In the genomic region with DNA sequence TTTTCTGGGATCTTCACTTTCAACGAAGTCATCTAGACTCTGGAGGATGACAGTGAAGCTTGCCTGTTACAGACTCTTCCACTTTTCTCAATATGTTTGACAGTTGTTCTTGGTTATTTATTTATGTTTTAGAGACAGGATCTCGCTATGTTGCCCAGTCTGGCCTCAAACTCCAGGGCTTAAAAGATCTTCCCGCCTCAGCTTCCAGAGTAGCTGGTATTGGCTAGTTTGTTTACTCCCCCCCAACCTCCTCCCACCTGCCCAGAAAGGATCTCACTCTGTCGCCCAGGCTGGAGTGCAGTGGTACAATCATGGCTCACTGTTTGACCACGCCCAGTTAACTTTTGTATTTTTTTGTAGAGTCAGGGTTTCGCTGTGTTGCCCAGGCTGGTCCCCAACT, we compare ENCODE assay signal across 19 cellular contexts. TPM values are rescaled to one million over a fixed set of nuclear protein-coding genes. Genes with fewer than 3 reads are reported as not detected.
A peak's percentile ranks its signal among the peaks of the same experiment; 100 is the strongest.
DNase-seq lines count a peak whose midpoint lies in the region; ATAC-seq and TF ChIP-seq lines count a peak whose summit lies in the region.
"Had no signal": no experiment of that assay in that cellular context is flagged by ENCODE, and none has a peak within 500 bp of the region (broad histone marks: within the 10 kb centered on the region; RNA-seq: fewer than 3 reads in every experiment).

No MANE protein-coding gene starts in this region.

- DNase-seq in activated naive CD8-positive, alpha-beta T cell treated with anti-CD3 and anti-CD28 coated beads for 36 hours: no peak
- no peak for DNase-seq in activated naive CD8-positive, alpha-beta T cell treated with anti-CD3 and anti-CD28 coated beads, Interleukin-2, amount 50 U/mL, for 24 hours
- DNase-seq in RWPE1 (ENCODE audit: low spot score) (no peak), mesothelial cell of epicardium (ENCODE audit: low spot score in 2 of 2, unreplicated experiment in 2 of 2) (no peak)
- DNase-seq in activated CD4-positive, alpha-beta T cell treated with anti-CD3 and anti-CD28 coated beads for 36 hours: no peak
- DNase-seq in activated T-cell treated with anti-CD3 and anti-CD28 coated beads, Interleukin-2, amount 50 U/mL, for 1 hour: no peak
- DNase-seq: activated naive CD8-positive, alpha-beta T cell treated with anti-CD3 and anti-CD28 coated beads, Interleukin-2, amount 10 ng/mL, durations not matched to agents 7 days and 5 days; C1 segment of cervical spinal cord; DMS 273 treated with DMSO at 0.1 percent for 48 hours; head of caudate nucleus; left ventricle myocardium superior; NCI-H1417 treated with DMSO at 0.1 percent for 48 hours; stimulated activated CD4-positive, alpha-beta T cell treated with anti-CD3 and anti-CD28 coated beads, Interleukin-12 subunit alpha, Interleukin-12 subunit beta, amount 100 ng/mL, for 4 hours; upper lobe of left lung had no signal

- no peaks in the 10 kb centered on the region for H3K27me3 Mint-ChIP-seq in activated naive CD8-positive, alpha-beta T cell treated with anti-CD3 and anti-CD28 coated beads for 36 hours
- no peaks in the 10 kb centered on the region for H3K27me3 Mint-ChIP-seq in activated naive CD8-positive, alpha-beta T cell treated with anti-CD3 and anti-CD28 coated beads, Interleukin-2, amount 50 U/mL, for 24 hours
- no peaks in the 10 kb centered on the region for H3K27me3 Mint-ChIP-seq in mesothelial cell of epicardium (ENCODE audit: low read depth)
- H3K27me3 Mint-ChIP-seq in activated CD4-positive, alpha-beta T cell treated with anti-CD3 and anti-CD28 coated beads for 36 hours: no peaks in the 10 kb centered on the region
- H3K27me3 Mint-ChIP-seq: activated naive CD8-positive, alpha-beta T cell treated with anti-CD3 and anti-CD28 coated beads, Interleukin-2, amount 10 ng/mL, durations not matched to agents 7 days and 5 days had no signal

- H3K27ac ChIP-seq in RWPE1: peak overlapping the region; percentile 35; the same call in 1 of the 2 replicates
- H3K27ac ChIP-seq: upper lobe of left lung had no signal

- TF ChIP-seq CTCF in RWPE1 (conservative IDR thresholded peaks at IDR 0.05; ENCODE audit: low read depth) (no peak), mesothelial cell of epicardium (IDR thresholded peaks at IDR 0.05; ENCODE audit: unreplicated experiment) (no peak)

- intact Hi-C loops in activated CD4-positive, alpha-beta T cell treated with anti-CD3 and anti-CD28 coated beads for 36 hours (cut with DNase I, micrococcal nuclease): no loop called here

- CTCF ChIA-PET in RWPE1 (lab: Yijun Ruan, JAX): interaction anchor here (0.9 to 1.6 kb wide), 4 partner anchors 10 to 270 kb away, joined by 3 to 6 read pairs (median 4); no protein-coding TSS in a partner anchor
- CTCF ChIA-PET in activated CD4-positive, alpha-beta T cell treated with anti-CD3 and anti-CD28 coated beads for 36 hours (lab: Charles Lee): interaction anchor here (1.2 to 6.2 kb wide), 6 partner anchors 11 to 144 kb away, joined by 3 to 64 read pairs (median 4); partner anchors contain the start of gene DNAJC22

- POLR2A ChIA-PET in RWPE1 (lab: Yijun Ruan, JAX; ENCODE audit: low non-redundant PET): no interaction called here
- POLR2A ChIA-PET in activated CD4-positive, alpha-beta T cell treated with anti-CD3 and anti-CD28 coated beads for 36 hours (lab: Charles Lee): no interaction called here

- H3K4me1 Mint-ChIP-seq in activated naive CD8-positive, alpha-beta T cell treated with anti-CD3 and anti-CD28 coated beads for 36 hours: peaks cover 33% of the 10 kb centered on the region
- H3K4me1 Mint-ChIP-seq in activated naive CD8-positive, alpha-beta T cell treated with anti-CD3 and anti-CD28 coated beads, Interleukin-2, amount 50 U/mL, for 24 hours: peaks cover 35% of the 10 kb centered on the region
- H3K4me1 Mint-ChIP-seq in mesothelial cell of epicardium: peaks cover 32% of the 10 kb centered on the region
- H3K4me1 Mint-ChIP-seq in activated CD4-positive, alpha-beta T cell treated with anti-CD3 and anti-CD28 coated beads for 36 hours: peaks cover 27% of the 10 kb centered on the region

- peak overlapping the region; percentile 4 for H3K27ac Mint-ChIP-seq in activated naive CD8-positive, alpha-beta T cell treated with anti-CD3 and anti-CD28 coated beads for 36 hours
- H3K27ac Mint-ChIP-seq in activated naive CD8-positive, alpha-beta T cell treated with anti-CD3 and anti-CD28 coated beads, Interleukin-2, amount 50 U/mL, for 24 hours: no peak overlapping the region
- H3K27ac Mint-ChIP-seq in mesothelial cell of epicardium: peak overlapping the region; percentile 16
- H3K27ac Mint-ChIP-seq in activated CD4-positive, alpha-beta T cell treated with anti-CD3 and anti-CD28 coated beads for 36 hours: no peak overlapping the region
- H3K27ac Mint-ChIP-seq: activated naive CD8-positive, alpha-beta T cell treated with anti-CD3 and anti-CD28 coated beads, Interleukin-2, amount 10 ng/mL, durations not matched to agents 7 days and 5 days had no signal

- no peaks in the 10 kb centered on the region for H3K9me3 Mint-ChIP-seq in activated naive CD8-positive, alpha-beta T cell treated with anti-CD3 and anti-CD28 coated beads for 36 hours
- H3K9me3 Mint-ChIP-seq in activated naive CD8-positive, alpha-beta T cell treated with anti-CD3 and anti-CD28 coated beads, Interleukin-2, amount 50 U/mL, for 24 hours: no peaks in the 10 kb centered on the region
- H3K9me3 Mint-ChIP-seq in mesothelial cell of epicardium: no peaks in the 10 kb centered on the region
- H3K9me3 Mint-ChIP-seq in activated CD4-positive, alpha-beta T cell treated with anti-CD3 and anti-CD28 coated beads for 36 hours (ENCODE audit: low read depth): no peaks in the 10 kb centered on the region
- H3K9me3 Mint-ChIP-seq: activated naive CD8-positive, alpha-beta T cell treated with anti-CD3 and anti-CD28 coated beads, Interleukin-2, amount 10 ng/mL, durations not matched to agents 7 days and 5 days had no signal

- H3K4me3 Mint-ChIP-seq in activated naive CD8-positive, alpha-beta T cell treated with anti-CD3 and anti-CD28 coated beads for 36 hours: no peak overlapping the region
- H3K4me3 Mint-ChIP-seq in activated naive CD8-positive, alpha-beta T cell treated with anti-CD3 and anti-CD28 coated beads, Interleukin-2, amount 50 U/mL, for 24 hours: no peak overlapping the region
- no peak overlapping the region for H3K4me3 Mint-ChIP-seq in mesothelial cell of epicardium
- no peak overlapping the region for H3K4me3 Mint-ChIP-seq in activated CD4-positive, alpha-beta T cell treated with anti-CD3 and anti-CD28 coated beads for 36 hours
- H3K4me3 Mint-ChIP-seq: activated naive CD8-positive, alpha-beta T cell treated with anti-CD3 and anti-CD28 coated beads, Interleukin-2, amount 10 ng/mL, durations not matched to agents 7 days and 5 days had no signal

- H3K36me3 Mint-ChIP-seq in activated naive CD8-positive, alpha-beta T cell treated with anti-CD3 and anti-CD28 coated beads for 36 hours: peaks cover 4% of the 10 kb centered on the region
- H3K36me3 Mint-ChIP-seq in activated naive CD8-positive, alpha-beta T cell treated with anti-CD3 and anti-CD28 coated beads, Interleukin-2, amount 50 U/mL, for 24 hours (ENCODE audit: low read depth): peaks cover 2% of the 10 kb centered on the region
- H3K36me3 Mint-ChIP-seq in mesothelial cell of epicardium: peaks cover 2% of the 10 kb centered on the region
- peaks cover 2% of the 10 kb centered on the region for H3K36me3 Mint-ChIP-seq in activated CD4-positive, alpha-beta T cell treated with anti-CD3 and anti-CD28 coated beads for 36 hours (ENCODE audit: low read depth)

- no peak for ATAC-seq in activated naive CD8-positive, alpha-beta T cell treated with anti-CD3 and anti-CD28 coated beads, Interleukin-2, amount 50 U/mL, for 24 hours
- ATAC-seq in activated CD4-positive, alpha-beta T cell treated with anti-CD3 and anti-CD28 coated beads for 36 hours: no peak
- ATAC-seq in GM19397 (IDR thresholded peaks at IDR 0.05; ENCODE audit: unreplicated experiment) (no peak), GM19452 (IDR thresholded peaks at IDR 0.05; ENCODE audit: unreplicated experiment) (no peak)
- ATAC-seq: activated CD4-positive, CD25-positive, alpha-beta regulatory T cell treated with anti-CD3 and anti-CD28 coated beads, Interleukin-2, amount 50 U/mL, for 24 hours; left ventricle myocardium superior; mucosa of descending colon had no signal

RNA-seq across cellular contexts. Expression of gene SPATS2, which starts 3.3 kb away (rescaled TPM):
- 1 to 10 TPM; 8.5 to 9.1 TPM for total RNA-seq in activated naive CD8-positive, alpha-beta T cell treated with anti-CD3 and anti-CD28 coated beads for 36 hours
- total RNA-seq in mesothelial cell of epicardium: 68.3 to 71.2 TPM (median 69.0 TPM) in 3 replicates
- total RNA-seq in activated CD4-positive, alpha-beta T cell treated with anti-CD3 and anti-CD28 coated beads for 36 hours: 10 to 100 TPM; 10.6 to 18.8 TPM

RNA-seq across cellular contexts. Expression of gene DNAJC22, which starts 23.9 kb away (rescaled TPM):
- total RNA-seq in activated naive CD8-positive, alpha-beta T cell treated with anti-CD3 and anti-CD28 coated beads for 36 hours: not detected
- total RNA-seq in mesothelial cell of epicardium: 13.2 to 15.3 TPM (median 14.4 TPM) in 3 replicates
- total RNA-seq in activated CD4-positive, alpha-beta T cell treated with anti-CD3 and anti-CD28 coated beads for 36 hours: under 1 TPM in 1 of 2 experiments, not detected in 1; 0.05 TPM
- total RNA-seq: activated CD8-positive, alpha-beta memory T cell treated with anti-CD3 and anti-CD28 coated beads for 36 hours had no signal

RNA-seq across cellular contexts. Expression of gene C1QL4, which starts 33.6 kb away (rescaled TPM):
- not detected for total RNA-seq in activated naive CD8-positive, alpha-beta T cell treated with anti-CD3 and anti-CD28 coated beads for 36 hours
- 0.20 TPM in 2 of 3 replicates, not detected in the other for total RNA-seq in mesothelial cell of epicardium
- total RNA-seq in activated CD4-positive, alpha-beta T cell treated with anti-CD3 and anti-CD28 coated beads for 36 hours: not detected
- total RNA-seq: activated CD8-positive, alpha-beta memory T cell treated with anti-CD3 and anti-CD28 coated beads for 36 hours; activated naive CD8-positive, alpha-beta T cell treated with anti-CD3 and anti-CD28 coated beads, Interleukin-2, amount 10 ng/mL, durations not matched to agents 7 days and 5 days; left ventricle myocardium superior; mucosa of descending colon; upper lobe of left lung had no signal

RNA-seq across cellular contexts. Expression of gene TROAP, which starts 47.5 kb away (rescaled TPM):
- total RNA-seq in activated naive CD8-positive, alpha-beta T cell treated with anti-CD3 and anti-CD28 coated beads for 36 hours: 10 to 100 TPM; 56.6 to 59.7 TPM
- total RNA-seq in mesothelial cell of epicardium: 29.5 to 30.8 TPM (median 29.8 TPM) in 3 replicates
- total RNA-seq in activated CD4-positive, alpha-beta T cell treated with anti-CD3 and anti-CD28 coated beads for 36 hours: 10 to 100 TPM; 64.5 to 84.3 TPM

Comparison
In these comparisons a context has a peak if more than half of its experiments do, and no peak if none do; other contexts are left out.
1. H3K27ac Mint-ChIP-seq: peak in activated naive CD8-positive, alpha-beta T cell treated with anti-CD3 and anti-CD28 coated beads for 36 hours (single experiment) and mesothelial cell of epicardium (single experiment); none in activated naive CD8-positive, alpha-beta T cell treated with anti-CD3 and anti-CD28 coated beads, Interleukin-2, amount 50 U/mL, for 24 hours (single experiment) and activated CD4-positive, alpha-beta T cell treated with anti-CD3 and anti-CD28 coated beads for 36 hours (single experiment).
2. RNA of gene DNAJC22, which starts 23.9 kb away (total RNA-seq): 13.2 to 15.3 TPM in mesothelial cell of epicardium; not detected in activated naive CD8-positive, alpha-beta T cell treated with anti-CD3 and anti-CD28 coated beads for 36 hours and 0.05 TPM in activated CD4-positive, alpha-beta T cell treated with anti-CD3 and anti-CD28 coated beads for 36 hours; every median in the first group is over 10 times any median in the second.